Comparison of ENCODE assay signal across 1 cellular context in genomic region chr17:55394357-55395021, GRCh38.
TF ChIP-seq lines count a peak whose summit lies in the region.

No MANE protein-coding gene starts in this region.

TF ChIP-seq in HepG2, 621 proteins besides CTCF, POLR2A, EP300 and RAD21 (continued from another document and continues in another):
- TF ChIP-seq KIAA2018 (CRISPR knock-in tag; IDR thresholded peaks at IDR 0.05; ENCODE audit: borderline replicate concordance) (no peak), FLYWCH1 (CRISPR knock-in tag; IDR thresholded peaks at IDR 0.05) (no peak), GATAD2A (CRISPR knock-in tag; IDR thresholded peaks at IDR 0.05) (peak; percentile 99), KDM6A (CRISPR knock-in tag; IDR thresholded peaks at IDR 0.05; ENCODE audit: low read depth) (peak; percentile 85), ZBTB10 (CRISPR knock-in tag; IDR thresholded peaks at IDR 0.05; ENCODE audit: borderline replicate concordance) (peak; percentile 42; the same call in 1 of the 2 replicates), ZKSCAN8 (CRISPR knock-in tag; IDR thresholded peaks at IDR 0.05; ENCODE audit: borderline replicate concordance) (no peak; the same call in 1 of the 2 replicates), ZNF180 (CRISPR knock-in tag; IDR thresholded peaks at IDR 0.05; ENCODE audit: borderline replicate concordance, low read depth) (no peak), NRL (CRISPR knock-in tag; IDR thresholded peaks at IDR 0.05; ENCODE audit: borderline replicate concordance) (no peak), ZNF362 (CRISPR knock-in tag; IDR thresholded peaks at IDR 0.05; ENCODE audit: borderline replicate concordance) (peak; percentile 99), HNF4A (CRISPR knock-in tag; IDR thresholded peaks at IDR 0.05) (peak; percentile 99), ZNF232 (CRISPR knock-in tag; IDR thresholded peaks at IDR 0.05; ENCODE audit: borderline replicate concordance) (peak; percentile 48; the same call in 1 of the 2 replicates), CCAR2 (optimal IDR thresholded peaks at IDR 0.05; ENCODE audit: low read depth, low read length) (no peak), TAF1 (CRISPR knock-in tag; IDR thresholded peaks at IDR 0.05) (no peak), HOXA5 (CRISPR knock-in tag; IDR thresholded peaks at IDR 0.05) (no peak; the same call in 1 of the 2 replicates), TBL1XR1 (IDR thresholded peaks at IDR 0.05; ENCODE audit: borderline replicate concordance, low read length, partially characterized antibody) (peak; percentile 52), ZNF143 (CRISPR knock-in tag; IDR thresholded peaks at IDR 0.05) (no peak), ZBTB8A (CRISPR knock-in tag; IDR thresholded peaks at IDR 0.05; ENCODE audit: borderline replicate concordance, low read depth) (no peak), KDM5A (IDR thresholded peaks at IDR 0.05; ENCODE audit: borderline replicate concordance, low read length) (no peak), PAWR (CRISPR knock-in tag; IDR thresholded peaks at IDR 0.05; ENCODE audit: borderline replicate concordance) (no peak), ZNF343 (CRISPR knock-in tag; IDR thresholded peaks at IDR 0.05) (no peak), ZNF101 (CRISPR knock-in tag; IDR thresholded peaks at IDR 0.05; ENCODE audit: borderline replicate concordance, low read depth) (no peak), RARA (CRISPR knock-in tag; IDR thresholded peaks at IDR 0.05) (peak; percentile 76), ZFP1 (CRISPR knock-in tag; IDR thresholded peaks at IDR 0.05) (peak; percentile 68; the same call in 1 of the 2 replicates), FOXJ3 (CRISPR knock-in tag; IDR thresholded peaks at IDR 0.05; ENCODE audit: borderline replicate concordance) (peak; percentile 93; the same call in 1 of the 2 replicates), ASH2L (IDR thresholded peaks at IDR 0.05; ENCODE audit: insufficient read length, low read depth, low read length) (peak; percentile 76), ATF6 (CRISPR knock-in tag; conservative IDR thresholded peaks at IDR 0.05) (no peak), KLF12 (CRISPR knock-in tag; IDR thresholded peaks at IDR 0.05; ENCODE audit: borderline replicate concordance) (0 out of 2 replicates have a peak, but pooled peaks have one; percentile 64), SATB2 (CRISPR knock-in tag; IDR thresholded peaks at IDR 0.05) (no peak), ZNF44 (CRISPR knock-in tag; IDR thresholded peaks at IDR 0.05) (no peak), DMTF1 (CRISPR knock-in tag; IDR thresholded peaks at IDR 0.05) (no peak), ADNP (CRISPR knock-in tag; IDR thresholded peaks at IDR 0.05) (no peak), NFE2 (CRISPR knock-in tag; IDR thresholded peaks at IDR 0.05) (no peak), POGZ (CRISPR knock-in tag; IDR thresholded peaks at IDR 0.05) (peak; percentile 75), ZNF777 (CRISPR knock-in tag; IDR thresholded peaks at IDR 0.05) (no peak), CEBPG (CRISPR knock-in tag; IDR thresholded peaks at IDR 0.05) (peak; percentile 93), ATF4 (CRISPR knock-in tag; IDR thresholded peaks at IDR 0.05) (0 out of 4 replicates have a peak, but pooled peaks of 1 of the 2 experiments have one; percentile 42), TOE1 (CRISPR knock-in tag; IDR thresholded peaks at IDR 0.05) (0 out of 2 replicates have a peak, but pooled peaks have one; percentile 78), ETV5 (CRISPR knock-in tag; IDR thresholded peaks at IDR 0.05; ENCODE audit: borderline replicate concordance) (peak; percentile 27; the same call in 1 of the 2 replicates), MXI1 (IDR thresholded peaks at IDR 0.05; ENCODE audit: borderline replicate concordance, low read depth, low read length) (0 out of 3 replicates have a peak, but pooled peaks have one; percentile 23), ZNF614 (CRISPR knock-in tag; IDR thresholded peaks at IDR 0.05; ENCODE audit: borderline replicate concordance) (peak; percentile 81), KLF13 (CRISPR knock-in tag; IDR thresholded peaks at IDR 0.05) (no peak), ZFP90 (CRISPR knock-in tag; IDR thresholded peaks at IDR 0.05; ENCODE audit: borderline replicate concordance) (0 out of 2 replicates have a peak, but pooled peaks have one; percentile 37), CEBPB (IDR thresholded peaks at IDR 0.05; ENCODE audit: borderline replicate concordance, low read depth, low read length) (peak; percentile 92), SP140L (CRISPR knock-in tag; IDR thresholded peaks at IDR 0.05; ENCODE audit: borderline replicate concordance) (0 out of 2 replicates have a peak, but pooled peaks have one; percentile 24), E2F2 (CRISPR knock-in tag; IDR thresholded peaks at IDR 0.05; ENCODE audit: borderline replicate concordance) (no peak)
